ENCODE assay signal across 1 cellular context in the genomic region with DNA sequence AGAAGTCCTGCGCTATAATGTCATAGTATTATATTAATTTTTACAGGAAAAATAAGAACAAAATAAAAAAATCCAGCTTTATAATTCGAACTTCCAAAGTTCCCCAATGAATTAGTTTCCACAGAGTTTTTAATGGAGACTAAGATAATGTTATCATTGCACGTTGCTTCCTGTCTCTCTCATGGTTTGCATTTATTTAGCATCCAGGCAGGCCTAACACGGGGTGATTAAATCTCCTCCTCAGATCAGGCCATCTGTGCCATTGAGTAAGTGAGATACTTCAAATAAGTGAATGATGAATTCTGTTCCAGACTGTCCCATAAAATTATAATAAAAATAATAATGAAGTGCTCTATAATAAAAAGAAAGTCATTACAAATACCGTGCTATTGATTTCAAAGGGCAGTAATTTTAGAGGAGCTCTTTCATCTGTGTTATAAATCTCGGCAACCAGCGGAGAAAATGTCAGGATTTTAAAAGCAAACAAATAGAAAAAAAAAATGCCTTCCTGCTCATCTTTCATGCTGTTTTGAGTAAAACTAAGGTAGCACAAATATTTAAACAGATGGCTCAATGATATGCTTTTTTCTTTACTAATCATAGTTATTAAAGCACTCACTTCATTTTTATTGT.
TF ChIP-seq lines count a peak whose summit lies in the region.

No MANE protein-coding gene starts in this region.

TF ChIP-seq in A549, 52 proteins besides CTCF, POLR2A, EP300 and RAD21 (continued from another document):
- TF ChIP-seq, protein P1, sequence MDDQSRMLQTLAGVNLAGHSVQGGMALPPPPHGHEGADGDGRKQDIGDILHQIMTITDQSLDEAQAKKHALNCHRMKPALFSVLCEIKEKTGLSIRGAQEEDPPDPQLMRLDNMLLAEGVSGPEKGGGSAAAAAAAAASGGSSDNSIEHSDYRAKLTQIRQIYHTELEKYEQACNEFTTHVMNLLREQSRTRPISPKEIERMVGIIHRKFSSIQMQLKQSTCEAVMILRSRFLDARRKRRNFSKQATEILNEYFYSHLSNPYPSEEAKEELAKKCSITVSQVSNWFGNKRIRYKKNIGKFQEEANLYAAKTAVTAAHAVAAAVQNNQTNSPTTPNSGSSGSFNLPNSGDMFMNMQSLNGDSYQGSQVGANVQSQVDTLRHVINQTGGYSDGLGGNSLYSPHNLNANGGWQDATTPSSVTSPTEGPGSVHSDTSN (IDR thresholded peaks at IDR 0.05) = no peak
- TF ChIP-seq HDAC2 (IDR thresholded peaks at IDR 0.05) (no peak), ZNF302 (CRISPR knock-in tag; IDR thresholded peaks at IDR 0.05) (no peak)
TF ChIP-seq in A549: peak in this region for 0.
